Comparison of ENCODE assay signal across 19 cellular contexts in the genomic region with DNA sequence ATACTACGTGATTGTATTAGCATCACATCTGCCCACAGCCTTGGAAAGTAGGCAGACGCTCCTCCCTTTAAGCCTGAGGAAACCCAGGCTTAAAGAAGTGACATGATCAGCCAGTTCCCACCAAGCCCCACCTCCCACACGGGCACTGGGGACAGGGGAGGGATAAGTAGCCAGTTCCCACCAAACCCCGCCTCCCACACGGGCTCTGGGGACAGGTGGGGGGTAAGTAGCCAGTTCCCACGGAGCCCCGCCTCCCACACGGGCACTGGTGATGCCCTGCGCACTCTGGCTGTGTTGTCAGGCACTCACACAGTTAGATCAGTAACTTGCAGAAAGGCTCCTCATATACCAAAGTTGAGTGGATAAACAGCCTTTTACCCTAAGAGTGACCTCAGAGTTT.
"Had no signal": no experiment of that assay in that cellular context is flagged by ENCODE, and none has a peak within 500 bp of the region (broad histone marks: within the 10 kb centered on the region; RNA-seq: fewer than 3 reads in every experiment).

No MANE protein-coding gene starts in this region.

- H3K27ac ChIP-seq: suprapubic skin, transverse colon, vagina had no signal

- H3K36me3 ChIP-seq: suprapubic skin, transverse colon, vagina had no signal

- H3K4me3 ChIP-seq: lung, suprapubic skin, transverse colon, vagina had no signal

- DNase-seq: activated CD4-positive, alpha-beta memory T cell treated with anti-CD3 and anti-CD28 coated beads, Interleukin-2, amount 10 ng/mL, durations not matched to agents 7 days and 5 days; activated CD4-positive, alpha-beta T cell treated with anti-CD3 and anti-CD28 coated beads for 48 hours; activated CD4-positive, CD25-positive, alpha-beta regulatory T cell; activated CD8-positive, alpha-beta memory T cell treated with anti-CD3 and anti-CD28 coated beads, Interleukin-2, amount 10 ng/mL, durations not matched to agents 7 days and 5 days; activated naive CD4-positive, alpha-beta T cell treated with anti-CD3 and anti-CD28 coated beads, Interleukin-2, amount 10 ng/mL, durations not matched to agents 7 days and 5 days; activated naive CD8-positive, alpha-beta T cell treated with anti-CD3 and anti-CD28 coated beads, Interleukin-2, amount 50 U/mL, for 24 hours; activated T-cell treated with anti-CD3 and anti-CD28 coated beads, Interleukin-2, amount 50 U/mL, for 24 hours; aorta; effector memory CD4-positive, alpha-beta T cell; left colon; stimulated activated CD4-positive, alpha-beta T cell treated with anti-CD3 and anti-CD28 coated beads, Interleukin-15, amount 100 ng/mL, for 24 hours; stimulated activated CD4-positive, alpha-beta T cell treated with anti-CD3 and anti-CD28 coated beads, Interleukin-2, amount 100 ng/mL, for 48 hours; stimulated activated naive CD8-positive, alpha-beta T cell treated with anti-CD3 and anti-CD28 coated beads, Interleukin-15, amount 100 ng/mL, for 72 hours; T-helper 1 cell; T-helper 9 cell; transverse colon had no signal

- H3K4me1 ChIP-seq: suprapubic skin, transverse colon, vagina had no signal

- H3K9me3 ChIP-seq: suprapubic skin, transverse colon, vagina had no signal

- H3K27me3 ChIP-seq: suprapubic skin, transverse colon, vagina had no signal

- ATAC-seq: activated CD8-positive, alpha-beta memory T cell treated with anti-CD3 and anti-CD28 coated beads, Interleukin-2, amount 10 ng/mL, durations not matched to agents 7 days and 5 days; activated naive CD8-positive, alpha-beta T cell treated with anti-CD3 and anti-CD28 coated beads, Interleukin-2, amount 50 U/mL, for 24 hours; left colon; stimulated activated naive CD8-positive, alpha-beta T cell treated with anti-CD3 and anti-CD28 coated beads, Interleukin-15, amount 100 ng/mL, for 72 hours had no signal
